In the genomic region with DNA sequence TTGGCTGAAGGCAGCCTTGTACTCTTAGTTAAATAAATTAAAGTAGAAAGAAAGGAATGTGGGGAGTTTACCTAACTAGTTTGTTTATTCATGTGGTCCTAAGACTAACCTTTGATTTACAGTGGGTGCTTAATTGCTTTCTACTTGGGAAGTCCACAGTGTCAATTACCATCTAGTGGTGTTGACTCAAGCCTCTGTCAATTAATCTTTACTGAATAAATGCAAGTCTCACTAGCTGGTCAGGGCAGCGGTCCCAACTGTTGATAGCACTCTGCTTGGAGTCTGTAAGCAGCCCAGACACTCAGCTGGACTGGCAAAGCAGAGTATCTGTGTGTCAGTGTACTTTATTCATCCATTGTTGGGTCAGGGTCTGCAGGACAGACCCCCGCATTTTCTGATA, we compare ENCODE assay signal across 23 cellular contexts.
"Had no signal": no experiment of that assay in that cellular context is flagged by ENCODE, and none has a peak within 500 bp of the region (broad histone marks: within the 10 kb centered on the region; RNA-seq: fewer than 3 reads in every experiment).

No MANE protein-coding gene starts in this region.

- H3K4me2 ChIP-seq: hepatocyte had no signal

- ATAC-seq: effector memory CD8-positive, alpha-beta T cell; foreskin keratinocyte; gastroesophageal sphincter; heart left ventricle; left colon; left lobe of liver; lower lobe of right lung; naive thymus-derived CD4-positive, alpha-beta T cell had no signal

- H2AFZ ChIP-seq: hepatocyte had no signal

- H3K79me2 ChIP-seq: hepatocyte had no signal

- H3K27me3 ChIP-seq: esophagus muscularis mucosa, foreskin keratinocyte, gastroesophageal sphincter, heart left ventricle, hepatocyte had no signal

- H3K4me3 ChIP-seq: coronary artery, esophagus muscularis mucosa, gastroesophageal sphincter, heart left ventricle, hepatocyte, left ventricle myocardium inferior, lower lobe of right lung had no signal

- H3K27ac Mint-ChIP-seq: effector memory CD8-positive, alpha-beta T cell; immature natural killer cell; naive thymus-derived CD4-positive, alpha-beta T cell had no signal

- H3K4me1 Mint-ChIP-seq: immature natural killer cell had no signal

- H3K27me3 Mint-ChIP-seq: effector memory CD8-positive, alpha-beta T cell; naive thymus-derived CD4-positive, alpha-beta T cell had no signal

- H3K4me3 Mint-ChIP-seq: effector memory CD8-positive, alpha-beta T cell; immature natural killer cell; naive thymus-derived CD4-positive, alpha-beta T cell had no signal

- H3K27ac ChIP-seq: coronary artery, esophagus muscularis mucosa, foreskin keratinocyte, gastroesophageal sphincter, heart left ventricle, hepatocyte, left ventricle myocardium inferior, lower lobe of right lung had no signal

- FAIRE-seq: colon, endothelial cell of umbilical vein, frontal cortex, kidney had no signal

- H3K4me1 ChIP-seq: esophagus muscularis mucosa, foreskin keratinocyte, gastroesophageal sphincter, heart left ventricle, left ventricle myocardium inferior, lower lobe of right lung had no signal

- DNase-seq: effector CD8-positive, alpha-beta T cell; effector memory CD8-positive, alpha-beta T cell; foreskin keratinocyte; heart left ventricle; hypothalamus; immature natural killer cell; islet precursor cell; kidney; kidney glomerular epithelial cell; left colon; left ventricle myocardium inferior; lower lobe of right lung; mesenchymal stem cell; midbrain; naive thymus-derived CD4-positive, alpha-beta T cell had no signal

- H3K36me3 ChIP-seq: lower lobe of right lung had no signal
